In genomic region chr9:75027187-75028107, GRCh38 we compare ENCODE assay signal across 1 cellular context.
TF ChIP-seq lines count a peak whose summit lies in the region.

No MANE protein-coding gene starts in this region.

TF ChIP-seq in HepG2, 621 proteins besides CTCF, POLR2A, EP300 and RAD21 (continued from another document and continues in another):
- TF ChIP-seq ZNF512B (CRISPR knock-in tag; IDR thresholded peaks at IDR 0.05; ENCODE audit: borderline replicate concordance) (no peak), ZNF383 (CRISPR knock-in tag; IDR thresholded peaks at IDR 0.05; ENCODE audit: borderline replicate concordance) (no peak), SCMH1 (CRISPR knock-in tag; IDR thresholded peaks at IDR 0.05; ENCODE audit: borderline replicate concordance) (no peak), PLRG1 (conservative IDR thresholded peaks at IDR 0.05) (no peak), SIX4 (CRISPR knock-in tag; IDR thresholded peaks at IDR 0.05) (no peak), ZNF609 (CRISPR knock-in tag; IDR thresholded peaks at IDR 0.05; ENCODE audit: borderline replicate concordance) (peak; percentile 47; the same call in 1 of the 2 replicates), BRD4 (CRISPR knock-in tag; IDR thresholded peaks at IDR 0.05) (no peak), SALL1 (CRISPR knock-in tag; IDR thresholded peaks at IDR 0.05) (no peak), CBX1 (IDR thresholded peaks at IDR 0.05; ENCODE audit: low read depth) (peak; percentile 13), GPBP1L1 (CRISPR knock-in tag; IDR thresholded peaks at IDR 0.05) (no peak), SOX13 (IDR thresholded peaks at IDR 0.05) (no peak), SOX13 (CRISPR knock-in tag; conservative IDR thresholded peaks at IDR 0.05 in 1 of 2, IDR thresholded peaks at IDR 0.05 in 1 of 2) (no peak), SOX6 (IDR thresholded peaks at IDR 0.05) (no peak), SOX6 (CRISPR knock-in tag; IDR thresholded peaks at IDR 0.05) (no peak), ZNF224 (CRISPR knock-in tag; IDR thresholded peaks at IDR 0.05) (no peak), REPIN1 (CRISPR knock-in tag; IDR thresholded peaks at IDR 0.05; ENCODE audit: borderline replicate concordance, low read depth) (0 out of 2 replicates have a peak, but pooled peaks have one; percentile 14), ZNF614 (CRISPR knock-in tag; IDR thresholded peaks at IDR 0.05; ENCODE audit: borderline replicate concordance) (no peak), XBP1 (CRISPR knock-in tag; IDR thresholded peaks at IDR 0.05) (no peak), HOXD1 (CRISPR knock-in tag; IDR thresholded peaks at IDR 0.05) (peak; percentile 21; the same call in 1 of the 2 replicates), ZBED4 (CRISPR knock-in tag; IDR thresholded peaks at IDR 0.05; ENCODE audit: borderline replicate concordance) (no peak), SRY (CRISPR knock-in tag; IDR thresholded peaks at IDR 0.05) (no peak), ATF4 (CRISPR knock-in tag; IDR thresholded peaks at IDR 0.05) (no peak), FOXK1 (CRISPR knock-in tag; IDR thresholded peaks at IDR 0.05; ENCODE audit: borderline replicate concordance, low read depth) (peak; percentile 6; the same call in 1 of the 2 replicates), ZNF18 (CRISPR knock-in tag; IDR thresholded peaks at IDR 0.05; ENCODE audit: insufficient replicate concordance) (peak; percentile 19), PCBP2 (optimal IDR thresholded peaks at IDR 0.05; ENCODE audit: low read depth, low read length, poor library complexity, severe bottlenecking) (no peak), ZSCAN5A (CRISPR knock-in tag; IDR thresholded peaks at IDR 0.05; ENCODE audit: borderline replicate concordance) (0 out of 2 replicates have a peak, but pooled peaks have one; percentile 15), TFDP1 (CRISPR knock-in tag; IDR thresholded peaks at IDR 0.05; ENCODE audit: borderline replicate concordance) (peak; percentile 56; the same call in 1 of the 2 replicates), SRF (IDR thresholded peaks at IDR 0.05; ENCODE audit: low read depth, low read length) (no peak), SNAPC4 (CRISPR knock-in tag; IDR thresholded peaks at IDR 0.05) (no peak), ZBTB42 (CRISPR knock-in tag; IDR thresholded peaks at IDR 0.05) (no peak), MYC (CRISPR knock-in tag; IDR thresholded peaks at IDR 0.05; ENCODE audit: borderline replicate concordance) (no peak), MLLT10 (CRISPR knock-in tag; IDR thresholded peaks at IDR 0.05) (no peak), CREM (IDR thresholded peaks at IDR 0.05) (no peak), CREM (CRISPR knock-in tag; IDR thresholded peaks at IDR 0.05) (no peak), ZNF83 (CRISPR knock-in tag; IDR thresholded peaks at IDR 0.05; ENCODE audit: borderline replicate concordance) (0 out of 2 replicates have a peak, but pooled peaks have one; percentile 74)
